8 cellular contexts compared by ENCODE assay signal in the genomic region with DNA sequence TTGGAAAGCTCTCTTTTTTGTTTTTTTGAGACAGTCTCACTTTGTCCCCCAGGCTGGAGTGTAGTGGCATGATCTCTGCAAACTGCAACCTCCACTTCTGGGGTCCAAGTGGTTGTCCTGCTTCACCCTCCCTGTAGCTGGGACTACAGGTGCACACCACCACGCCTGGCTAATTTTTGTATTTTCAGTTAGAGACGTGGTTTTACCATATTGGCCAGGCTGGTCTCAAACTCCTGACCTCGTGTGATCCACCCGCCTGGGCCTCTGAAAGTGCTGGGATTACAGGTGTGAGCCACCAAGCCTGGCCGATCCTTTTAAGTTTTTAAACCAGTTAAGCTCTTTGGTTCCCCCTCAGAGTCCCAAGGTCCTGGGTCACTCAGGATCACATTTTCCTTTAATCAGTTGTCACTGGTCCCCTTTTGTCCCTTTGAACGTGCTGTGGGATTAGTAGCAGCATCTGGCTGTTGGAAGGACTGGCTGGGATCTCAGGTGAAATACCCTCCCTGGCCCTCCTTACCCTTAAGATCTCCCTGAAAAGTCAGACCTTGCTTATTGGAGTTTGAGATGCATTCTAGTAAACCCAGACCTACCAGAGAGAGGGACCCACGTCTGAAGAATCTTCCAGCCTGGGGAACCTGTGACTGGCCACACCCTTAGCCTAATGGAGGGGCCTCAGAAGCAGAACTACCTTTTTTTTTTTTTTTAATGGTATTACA. TPM values are rescaled to one million over a fixed set of nuclear protein-coding genes. Genes with fewer than 3 reads are reported as not detected.
DNase-seq lines count a peak whose midpoint lies in the region; ATAC-seq and TF ChIP-seq lines count a peak whose summit lies in the region.

No MANE protein-coding gene starts in this region.

- peaks cover 38 to 46% of the 10 kb centered on the region in 2 donors for H3K4me1 ChIP-seq in gastrocnemius medialis

- DNase-seq in stimulated activated naive CD4-positive, alpha-beta T cell (lab: John Stamatoyannopoulos, UW) = peak; percentile 41 to 82 (median 50)
- no peak for DNase-seq in stimulated activated naive CD4-positive, alpha-beta T cell treated with Interleukin-2 at 50 U/mL for 16 hours (lab: John Stamatoyannopoulos, UW)
- DNase-seq in NCI-H446 treated with DMSO at 0.1 percent for 48 hours (lab: John Stamatoyannopoulos, UW) = peak; percentile 85
- peak; percentile 80 for DNase-seq in activated naive CD4-positive, alpha-beta T cell treated with anti-CD3 and anti-CD28 coated beads for 36 hours
- DNase-seq in left cardiac atrium = peak; percentile 39
- DNase-seq in gastrocnemius medialis = peak in 1 of 2 donors; percentile 63
- no peak for DNase-seq in foreskin melanocyte

- in situ Hi-C loops in gastrocnemius medialis (cut with MboI; ENCODE audit: low sequenced_read_pairs in 4 of 4) = loop anchor here in 3 of 4 donors (5.0 to 10.0 kb wide), 2 partner anchors 82 to 90 kb away; a partner anchor contains a TSS

- TF ChIP-seq POLR2A in gastrocnemius medialis (IDR thresholded peaks at IDR 0.05) = peak; percentile 24 to 56

- H3K4me3 Mint-ChIP-seq in activated naive CD4-positive, alpha-beta T cell treated with anti-CD3 and anti-CD28 coated beads for 36 hours = no peak overlapping the region

- peaks cover 27 to 45% of the 10 kb centered on the region in 2 donors for H3K36me3 ChIP-seq in gastrocnemius medialis

- CTCF ChIA-PET in activated naive CD4-positive, alpha-beta T cell treated with anti-CD3 and anti-CD28 coated beads for 36 hours (lab: Charles Lee) = interaction anchor here (0.6 to 17.7 kb wide), 9 partner anchors 9 to 192 kb away, joined by 3 to 359 read pairs (median 6); a partner anchor contains a TSS

- intact Hi-C loops in activated naive CD4-positive, alpha-beta T cell treated with anti-CD3 and anti-CD28 coated beads for 36 hours (cut with micrococcal nuclease) = loop anchor here (2.0 kb wide), 1 partner anchor 34 kb away; no protein-coding TSS in a partner anchor
- intact Hi-C loops in left cardiac atrium (cut with DNase I) = loop anchor here in 1 of 2 donors (5.0 kb wide), 1 partner anchor 90 kb away; no protein-coding TSS in a partner anchor
- intact Hi-C loops in gastrocnemius medialis (cut with DNase I; ENCODE audit: low total_unique reads) = loop anchor here (1.0 kb wide), 2 partner anchors 10 to 36 kb away; no protein-coding TSS in a partner anchor

- peak overlapping the region; percentile 18 to 93 (median 55) for H3K4me3 ChIP-seq in gastrocnemius medialis

- H3K27me3 Mint-ChIP-seq in activated naive CD4-positive, alpha-beta T cell treated with anti-CD3 and anti-CD28 coated beads for 36 hours (ENCODE audit: low read depth) = no peaks in the 10 kb centered on the region

- no peaks in the 10 kb centered on the region for H3K36me3 Mint-ChIP-seq in activated naive CD4-positive, alpha-beta T cell treated with anti-CD3 and anti-CD28 coated beads for 36 hours (ENCODE audit: low read depth)

- peaks cover 40% of the 10 kb centered on the region for H3K4me1 Mint-ChIP-seq in activated naive CD4-positive, alpha-beta T cell treated with anti-CD3 and anti-CD28 coated beads for 36 hours (ENCODE audit: low read depth)

- no peaks in the 10 kb centered on the region for H3K27me3 ChIP-seq in gastrocnemius medialis

- H3K9me3 Mint-ChIP-seq in activated naive CD4-positive, alpha-beta T cell treated with anti-CD3 and anti-CD28 coated beads for 36 hours = no peaks in the 10 kb centered on the region

- no peak for TF ChIP-seq CTCF in gastrocnemius medialis (IDR thresholded peaks at IDR 0.05 in 4 of 5, conservative IDR thresholded peaks at IDR 0.05 in 1 of 5)

- peak overlapping the region; percentile 91 to 99 (median 94) for H3K27ac ChIP-seq in gastrocnemius medialis

- H3K27ac Mint-ChIP-seq in activated naive CD4-positive, alpha-beta T cell treated with anti-CD3 and anti-CD28 coated beads for 36 hours = no peak overlapping the region

- no peaks in the 10 kb centered on the region for H3K9me3 ChIP-seq in gastrocnemius medialis

- peak; percentile 35 for ATAC-seq in HG02642 (IDR thresholded peaks at IDR 0.05; ENCODE audit: poor library complexity, unreplicated experiment)
- peak; percentile 19 to 42 for ATAC-seq in left cardiac atrium
- ATAC-seq in gastrocnemius medialis = peak; percentile 3 to 12

RNA-seq across cellular contexts. Expression of a gene that starts 8.1 kb away (rescaled TPM):
- total RNA-seq in activated naive CD4-positive, alpha-beta T cell treated with anti-CD3 and anti-CD28 coated beads for 36 hours = over 10,000 TPM; 10,460 to 10,508 TPM
- 1,000 to 10,000 TPM; 4,098 to 7,342 TPM for total RNA-seq in left cardiac atrium
- 1,000 to 10,000 TPM in 3 of 4 donors, 100 to 1,000 TPM in 1; 874 to 6,745 (median 1,938) TPM for total RNA-seq in gastrocnemius medialis

RNA-seq across cellular contexts. Expression of a gene that starts 18.0 kb away (rescaled TPM):
- 10 to 100 TPM; 57.9 to 58.3 TPM for total RNA-seq in activated naive CD4-positive, alpha-beta T cell treated with anti-CD3 and anti-CD28 coated beads for 36 hours
- total RNA-seq in left cardiac atrium = 10 to 100 TPM; 51.5 to 67.3 TPM
- 100 to 1,000 TPM; 120 to 162 (median 133) TPM for total RNA-seq in gastrocnemius medialis

RNA-seq across cellular contexts. Expression of a gene that starts 51.2 kb away (rescaled TPM):
- total RNA-seq in activated naive CD4-positive, alpha-beta T cell treated with anti-CD3 and anti-CD28 coated beads for 36 hours = 10 to 100 TPM; 39.7 to 45.7 TPM
- total RNA-seq in left cardiac atrium (10 to 100 TPM; 85.6 to 96.2 TPM), gastrocnemius medialis (10 to 100 TPM; 18.5 to 56.6 (median 35.6) TPM)

Comparison
In these comparisons a context has a peak if more than half of its experiments do, and no peak if none do; other contexts are left out.
1. DNase-seq: peak in stimulated activated naive CD4-positive, alpha-beta T cell (6 of 6), NCI-H446 treated with DMSO at 0.1 percent for 48 hours (single experiment), activated naive CD4-positive, alpha-beta T cell treated with anti-CD3 and anti-CD28 coated beads for 36 hours (single experiment) and left cardiac atrium (single experiment); none in stimulated activated naive CD4-positive, alpha-beta T cell treated with Interleukin-2 at 50 U/mL for 16 hours (single experiment) and foreskin melanocyte (single experiment).
2. Peak in every context shown above with its lines, with median percentiles within 50 percentile points of each other: ATAC-seq.